ENCODE assay signal across 1 cellular context in genomic region chr7:90402785-90403173, GRCh38.
TF ChIP-seq lines count a peak whose summit lies in the region.

No MANE protein-coding gene starts in this region.

TF ChIP-seq in SK-N-SH treated with all-trans-retinoic acid at 6 μM for 48 hours, 23 proteins besides CTCF, POLR2A, EP300 and RAD21 (continued from another document):
- no peak for TF ChIP-seq CSRNP3 (CRISPR knock-in tag; IDR thresholded peaks at IDR 0.05)
- no peak for TF ChIP-seq ZNF8 (CRISPR knock-in tag; IDR thresholded peaks at IDR 0.05)
- TF ChIP-seq PPARA (CRISPR knock-in tag; IDR thresholded peaks at IDR 0.05; ENCODE audit: borderline replicate concordance) = no peak
- no peak for TF ChIP-seq ISL1 (CRISPR knock-in tag; IDR thresholded peaks at IDR 0.05)
- TF ChIP-seq RARB (CRISPR knock-in tag; IDR thresholded peaks at IDR 0.05) = no peak
- no peak for TF ChIP-seq TSHZ2 (CRISPR knock-in tag; IDR thresholded peaks at IDR 0.05)
- TF ChIP-seq ZNF70 (CRISPR knock-in tag; IDR thresholded peaks at IDR 0.05) = no peak
- no peak for TF ChIP-seq GLIS3 (CRISPR knock-in tag; IDR thresholded peaks at IDR 0.05)
- no peak for TF ChIP-seq ZNF565 (CRISPR knock-in tag; conservative IDR thresholded peaks at IDR 0.05; ENCODE audit: low read depth)
- TF ChIP-seq SNAI2 (CRISPR knock-in tag; IDR thresholded peaks at IDR 0.05) = no peak
